ENCODE assay signal across 8 cellular contexts in the genomic region with DNA sequence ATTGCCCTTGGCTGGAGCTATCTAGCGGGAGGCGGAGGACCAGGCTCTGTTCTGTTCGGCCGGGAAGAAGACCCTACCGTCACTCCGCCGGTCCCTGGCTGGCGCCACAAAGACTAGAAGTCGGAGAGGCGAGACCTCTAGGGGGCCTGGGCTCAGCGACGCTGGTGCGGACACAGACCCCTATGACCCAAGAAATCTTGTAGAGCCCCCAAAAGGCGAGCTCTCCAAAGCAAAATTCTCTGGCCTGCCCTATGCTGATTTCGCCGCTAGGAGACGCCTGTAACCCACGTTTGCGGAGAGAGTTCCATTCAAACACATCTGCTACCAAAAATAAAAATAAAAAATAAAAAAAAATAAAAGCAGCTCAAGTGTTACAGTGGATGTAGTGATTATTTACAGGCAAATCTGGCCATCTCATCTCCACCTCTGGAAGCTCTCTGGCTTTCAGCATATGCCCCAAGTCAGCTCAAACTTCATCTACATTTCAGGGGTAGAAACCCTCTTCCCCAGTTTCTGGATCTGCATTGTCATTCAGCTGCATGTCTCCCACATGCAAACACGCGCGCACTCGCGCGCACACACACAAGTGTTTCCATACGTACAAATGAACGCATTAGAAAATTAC. TPM values are rescaled to one million over a fixed set of nuclear protein-coding genes. Genes with fewer than 3 reads are reported as not detected.
DNase-seq lines count a peak whose midpoint lies in the region; ATAC-seq, FAIRE-seq and TF ChIP-seq lines count a peak whose summit lies in the region.

No MANE protein-coding gene starts in this region.

- H3K9ac ChIP-seq in Karpas-422 (ENCODE audit: low read length): no peak overlapping the region

- no peak overlapping the region for H2AFZ ChIP-seq in Karpas-422 (ENCODE audit: low read length)

- no peaks in the 10 kb centered on the region for H4K20me1 ChIP-seq in Karpas-422 (ENCODE audit: insufficient read depth, low read depth, low read length)

- H3K27me3 ChIP-seq in pancreas (peaks cover 0 to 60% (median 3%) of the 10 kb centered on the region in 4 donors), Karpas-422 (ENCODE audit: low read length) (no peaks in the 10 kb centered on the region)

- H3K4me3 ChIP-seq in GM12875 (ENCODE audit: low read depth, low read length) (no peak overlapping the region), fibroblast of the aortic adventitia (ENCODE audit: low read depth, low read length) (peak overlapping the region; percentile 56), pancreas (peak overlapping the region in 1 of 4 donors; percentile 38), Karpas-422 (ENCODE audit: low read length) (no peak overlapping the region)

- H3K27ac ChIP-seq in pancreas: no peak overlapping the region
- no peak overlapping the region for H3K27ac ChIP-seq in Karpas-422 (ENCODE audit: low read length)

- ATAC-seq in HG03565 (IDR thresholded peaks at IDR 0.05; ENCODE audit: unreplicated experiment) (peak; percentile 64), SK-N-SH treated with all-trans-retinoic acid at 6 μM for 48 hours (peak; percentile 51), pancreas (peak; percentile 29 to 59 (median 46))

- TF ChIP-seq CTCF in GM12875 (IDR thresholded peaks at IDR 0.05; ENCODE audit: borderline replicate concordance, insufficient read depth, low read depth, low read length): peak; percentile 75
- TF ChIP-seq CTCF in fibroblast of the aortic adventitia (IDR thresholded peaks at IDR 0.05; ENCODE audit: insufficient read depth, low read length): peak; percentile 98
- TF ChIP-seq CTCF in pancreas (IDR thresholded peaks at IDR 0.05): peak; percentile 40 to 82 (median 74)

- H3K4me1 ChIP-seq in pancreas: peaks cover 14 to 22% (median 16%) of the 10 kb centered on the region in 3 donors
- H3K4me1 ChIP-seq in Karpas-422 (ENCODE audit: low read length): no peaks in the 10 kb centered on the region

- 0 to 1% methylated on average over 26 to 27 of the region's 27 CpGs for WGBS in pancreas, 2 donors

- no peaks in the 10 kb centered on the region for H3K9me2 ChIP-seq in Karpas-422 (replicated peaks; ENCODE audit: insufficient read depth, low read length)

- no peak for FAIRE-seq in pancreas (lab: Jason Lieb, UNC)

- no peaks in the 10 kb centered on the region for H3K9me3 ChIP-seq in pancreas
- H3K9me3 ChIP-seq in Karpas-422 (ENCODE audit: low read length): no peaks in the 10 kb centered on the region; the same call in none of the 2 replicates

- H3K4me2 ChIP-seq in Karpas-422 (ENCODE audit: low read depth, low read length, poor library complexity, severe bottlenecking): no peak overlapping the region

- intact Hi-C loops in pancreas (cut with DNase I): no loop called here

- peak; percentile 45 for DNase-seq in AG08396 (ENCODE audit: low spot score)
- DNase-seq in fibroblast of the aortic adventitia (ENCODE audit: low read depth): peak; percentile 56
- peak in 2 of 6 donors; percentile 42 to 64 for DNase-seq in pancreas
- DNase-seq in Karpas-422: no peak
- DNase-seq in COR-L47 (lab: John Stamatoyannopoulos, UW): no peak

- H3K79me2 ChIP-seq in Karpas-422 (ENCODE audit: low read length): no peaks in the 10 kb centered on the region

- H3K36me3 ChIP-seq in pancreas (no peaks in the 10 kb centered on the region), Karpas-422 (ENCODE audit: insufficient read depth, low read length) (no peaks in the 10 kb centered on the region)

TF ChIP-seq in SK-N-SH treated with all-trans-retinoic acid at 6 μM for 48 hours, 23 proteins besides CTCF, POLR2A, EP300 and RAD21 (continues in another document):
- TF ChIP-seq, protein P1, sequence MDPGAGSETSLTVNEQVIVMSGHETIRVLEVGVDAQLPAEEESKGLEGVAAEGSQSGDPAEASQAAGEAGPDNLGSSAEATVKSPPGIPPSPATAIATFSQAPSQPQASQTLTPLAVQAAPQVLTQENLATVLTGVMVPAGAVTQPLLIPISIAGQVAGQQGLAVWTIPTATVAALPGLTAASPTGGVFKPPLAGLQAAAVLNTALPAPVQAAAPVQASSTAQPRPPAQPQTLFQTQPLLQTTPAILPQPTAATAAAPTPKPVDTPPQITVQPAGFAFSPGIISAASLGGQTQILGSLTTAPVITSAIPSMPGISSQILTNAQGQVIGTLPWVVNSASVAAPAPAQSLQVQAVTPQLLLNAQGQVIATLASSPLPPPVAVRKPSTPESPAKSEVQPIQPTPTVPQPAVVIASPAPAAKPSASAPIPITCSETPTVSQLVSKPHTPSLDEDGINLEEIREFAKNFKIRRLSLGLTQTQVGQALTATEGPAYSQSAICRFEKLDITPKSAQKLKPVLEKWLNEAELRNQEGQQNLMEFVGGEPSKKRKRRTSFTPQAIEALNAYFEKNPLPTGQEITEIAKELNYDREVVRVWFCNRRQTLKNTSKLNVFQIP (CRISPR knock-in tag; IDR thresholded peaks at IDR 0.05; ENCODE audit: borderline replicate concordance, low read depth): no peak
- TF ChIP-seq ZNF565 (CRISPR knock-in tag; conservative IDR thresholded peaks at IDR 0.05; ENCODE audit: low read depth) (no peak), TCF4 (CRISPR knock-in tag; IDR thresholded peaks at IDR 0.05; ENCODE audit: borderline replicate concordance) (no peak), ZFP3 (CRISPR knock-in tag; IDR thresholded peaks at IDR 0.05) (no peak), ZNF8 (CRISPR knock-in tag; IDR thresholded peaks at IDR 0.05) (no peak), ZFP30 (CRISPR knock-in tag; IDR thresholded peaks at IDR 0.05) (no peak), SNAI2 (CRISPR knock-in tag; IDR thresholded peaks at IDR 0.05) (no peak), ZC3H10 (CRISPR knock-in tag; IDR thresholded peaks at IDR 0.05) (no peak), ZNF70 (CRISPR knock-in tag; IDR thresholded peaks at IDR 0.05) (no peak), OSR1 (CRISPR knock-in tag; IDR thresholded peaks at IDR 0.05) (no peak), RARB (CRISPR knock-in tag; IDR thresholded peaks at IDR 0.05) (no peak), PPARA (CRISPR knock-in tag; IDR thresholded peaks at IDR 0.05; ENCODE audit: borderline replicate concordance) (no peak), TOX (CRISPR knock-in tag; IDR thresholded peaks at IDR 0.05; ENCODE audit: borderline replicate concordance) (no peak), CSDC2 (CRISPR knock-in tag; IDR thresholded peaks at IDR 0.05) (no peak)
- TF ChIP-seq, protein P2, sequence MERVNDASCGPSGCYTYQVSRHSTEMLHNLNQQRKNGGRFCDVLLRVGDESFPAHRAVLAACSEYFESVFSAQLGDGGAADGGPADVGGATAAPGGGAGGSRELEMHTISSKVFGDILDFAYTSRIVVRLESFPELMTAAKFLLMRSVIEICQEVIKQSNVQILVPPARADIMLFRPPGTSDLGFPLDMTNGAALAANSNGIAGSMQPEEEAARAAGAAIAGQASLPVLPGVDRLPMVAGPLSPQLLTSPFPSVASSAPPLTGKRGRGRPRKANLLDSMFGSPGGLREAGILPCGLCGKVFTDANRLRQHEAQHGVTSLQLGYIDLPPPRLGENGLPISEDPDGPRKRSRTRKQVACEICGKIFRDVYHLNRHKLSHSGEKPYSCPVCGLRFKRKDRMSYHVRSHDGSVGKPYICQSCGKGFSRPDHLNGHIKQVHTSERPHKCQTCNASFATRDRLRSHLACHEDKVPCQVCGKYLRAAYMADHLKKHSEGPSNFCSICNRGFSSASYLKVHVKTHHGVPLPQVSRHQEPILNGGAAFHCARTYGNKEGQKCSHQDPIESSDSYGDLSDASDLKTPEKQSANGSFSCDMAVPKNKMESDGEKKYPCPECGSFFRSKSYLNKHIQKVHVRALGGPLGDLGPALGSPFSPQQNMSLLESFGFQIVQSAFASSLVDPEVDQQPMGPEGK (CRISPR knock-in tag; IDR thresholded peaks at IDR 0.05; ENCODE audit: borderline replicate concordance): no peak
- TF ChIP-seq, protein P3, sequence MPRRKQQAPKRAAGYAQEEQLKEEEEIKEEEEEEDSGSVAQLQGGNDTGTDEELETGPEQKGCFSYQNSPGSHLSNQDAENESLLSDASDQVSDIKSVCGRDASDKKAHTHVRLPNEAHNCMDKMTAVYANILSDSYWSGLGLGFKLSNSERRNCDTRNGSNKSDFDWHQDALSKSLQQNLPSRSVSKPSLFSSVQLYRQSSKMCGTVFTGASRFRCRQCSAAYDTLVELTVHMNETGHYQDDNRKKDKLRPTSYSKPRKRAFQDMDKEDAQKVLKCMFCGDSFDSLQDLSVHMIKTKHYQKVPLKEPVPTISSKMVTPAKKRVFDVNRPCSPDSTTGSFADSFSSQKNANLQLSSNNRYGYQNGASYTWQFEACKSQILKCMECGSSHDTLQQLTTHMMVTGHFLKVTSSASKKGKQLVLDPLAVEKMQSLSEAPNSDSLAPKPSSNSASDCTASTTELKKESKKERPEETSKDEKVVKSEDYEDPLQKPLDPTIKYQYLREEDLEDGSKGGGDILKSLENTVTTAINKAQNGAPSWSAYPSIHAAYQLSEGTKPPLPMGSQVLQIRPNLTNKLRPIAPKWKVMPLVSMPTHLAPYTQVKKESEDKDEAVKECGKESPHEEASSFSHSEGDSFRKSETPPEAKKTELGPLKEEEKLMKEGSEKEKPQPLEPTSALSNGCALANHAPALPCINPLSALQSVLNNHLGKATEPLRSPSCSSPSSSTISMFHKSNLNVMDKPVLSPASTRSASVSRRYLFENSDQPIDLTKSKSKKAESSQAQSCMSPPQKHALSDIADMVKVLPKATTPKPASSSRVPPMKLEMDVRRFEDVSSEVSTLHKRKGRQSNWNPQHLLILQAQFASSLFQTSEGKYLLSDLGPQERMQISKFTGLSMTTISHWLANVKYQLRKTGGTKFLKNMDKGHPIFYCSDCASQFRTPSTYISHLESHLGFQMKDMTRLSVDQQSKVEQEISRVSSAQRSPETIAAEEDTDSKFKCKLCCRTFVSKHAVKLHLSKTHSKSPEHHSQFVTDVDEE (CRISPR knock-in tag; IDR thresholded peaks at IDR 0.05): no peak
- TF ChIP-seq, protein P4, sequence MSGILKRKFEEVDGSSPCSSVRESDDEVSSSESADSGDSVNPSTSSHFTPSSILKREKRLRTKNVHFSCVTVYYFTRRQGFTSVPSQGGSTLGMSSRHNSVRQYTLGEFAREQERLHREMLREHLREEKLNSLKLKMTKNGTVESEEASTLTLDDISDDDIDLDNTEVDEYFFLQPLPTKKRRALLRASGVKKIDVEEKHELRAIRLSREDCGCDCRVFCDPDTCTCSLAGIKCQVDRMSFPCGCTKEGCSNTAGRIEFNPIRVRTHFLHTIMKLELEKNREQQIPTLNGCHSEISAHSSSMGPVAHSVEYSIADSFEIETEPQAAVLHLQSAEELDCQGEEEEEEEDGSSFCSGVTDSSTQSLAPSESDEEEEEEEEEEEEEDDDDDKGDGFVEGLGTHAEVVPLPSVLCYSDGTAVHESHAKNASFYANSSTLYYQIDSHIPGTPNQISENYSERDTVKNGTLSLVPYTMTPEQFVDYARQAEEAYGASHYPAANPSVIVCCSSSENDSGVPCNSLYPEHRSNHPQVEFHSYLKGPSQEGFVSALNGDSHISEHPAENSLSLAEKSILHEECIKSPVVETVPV (CRISPR knock-in tag; IDR thresholded peaks at IDR 0.05): no peak

RNA-seq across cellular contexts. Expression of a gene that starts 2.4 kb away (rescaled TPM):
- total RNA-seq in fibroblast of the aortic adventitia (ENCODE audit: low replicate concordance): 6.8 and 16.9 TPM in 2 replicates
- under 1 TPM; 0.09 to 0.23 (median 0.13) TPM for total RNA-seq in pancreas
- polyA plus RNA-seq in pancreas: under 1 TPM; 0.11 to 0.26 TPM
- not detected in 2 replicates for total RNA-seq in Karpas-422 (2014; rRNA removed; shearing (Covaris generic); ENCODE audit: low replicate concordance)

Comparison
In these comparisons a context has a peak if more than half of its experiments do, and no peak if none do; other contexts are left out.
1. DNase-seq: peak in AG08396 (single experiment) and fibroblast of the aortic adventitia (single experiment); none in Karpas-422 (single experiment) and COR-L47 (single experiment).
2. Peak in every context shown above with its lines, with median percentiles within 50 percentile points of each other: CTCF ChIP-seq and ATAC-seq.